16 cellular contexts compared by ENCODE assay signal in genomic region chr13:37319041-37319443, GRCh38.
"Had no signal": no experiment of that assay in that cellular context is flagged by ENCODE, and none has a peak within 500 bp of the region (broad histone marks: within the 10 kb centered on the region; RNA-seq: fewer than 3 reads in every experiment).

No MANE protein-coding gene starts in this region.

- H3K9me3 ChIP-seq: adrenal gland, mucosa of descending colon, thyroid gland had no signal

- ATAC-seq: esophagus mucosa, mucosa of descending colon had no signal

- H3K27me3 Mint-ChIP-seq: activated naive CD4-positive, alpha-beta T cell treated with anti-CD3 and anti-CD28 coated beads, Interleukin-2, amount 50 U/mL, for 24 hours; naive B cell; progenitor cell of endocrine pancreas had no signal

- H3K27me3 ChIP-seq: adrenal gland, thyroid gland had no signal

- H3K4me3 Mint-ChIP-seq: activated naive CD4-positive, alpha-beta T cell treated with anti-CD3 and anti-CD28 coated beads, Interleukin-2, amount 50 U/mL, for 24 hours; naive B cell; neural crest cell had no signal

- H3K27ac ChIP-seq: adrenal gland, left ventricle myocardium inferior, thyroid gland had no signal

- H3K36me3 Mint-ChIP-seq: activated naive CD4-positive, alpha-beta T cell treated with anti-CD3 and anti-CD28 coated beads, Interleukin-2, amount 50 U/mL, for 24 hours had no signal

- H3K4me1 ChIP-seq: adrenal gland, left ventricle myocardium inferior, thyroid gland had no signal

- DNase-seq: activated CD4-positive, alpha-beta T cell treated with anti-CD3 and anti-CD28 coated beads, Interleukin-2, amount 50 U/mL, for 4 hours; activated gamma-delta T cell; adrenal gland; effector CD8-positive, alpha-beta T cell; foreskin melanocyte; glutamatergic neuron; left ventricle myocardium inferior; mucosa of descending colon; naive B cell; stimulated activated CD8-positive, alpha-beta memory T cell treated with anti-CD3 and anti-CD28 coated beads, Interleukin-4, amount 100 ng/mL, for 48 hours; stimulated activated naive CD4-positive, alpha-beta T cell treated with Interleukin-2 at 50 U/mL for 16 hours; thyroid gland had no signal

- H3K27ac Mint-ChIP-seq: activated naive CD4-positive, alpha-beta T cell treated with anti-CD3 and anti-CD28 coated beads, Interleukin-2, amount 50 U/mL, for 24 hours; naive B cell; progenitor cell of endocrine pancreas had no signal

- H3K36me3 ChIP-seq: adrenal gland, left ventricle myocardium inferior, thyroid gland had no signal

- H3K4me1 Mint-ChIP-seq: activated naive CD4-positive, alpha-beta T cell treated with anti-CD3 and anti-CD28 coated beads, Interleukin-2, amount 50 U/mL, for 24 hours; naive B cell; neural crest cell had no signal

- H3K4me3 ChIP-seq: adrenal gland, left ventricle myocardium inferior, mucosa of descending colon, thyroid gland had no signal
